ENCODE assay signal across 8 cellular contexts in the genomic region with DNA sequence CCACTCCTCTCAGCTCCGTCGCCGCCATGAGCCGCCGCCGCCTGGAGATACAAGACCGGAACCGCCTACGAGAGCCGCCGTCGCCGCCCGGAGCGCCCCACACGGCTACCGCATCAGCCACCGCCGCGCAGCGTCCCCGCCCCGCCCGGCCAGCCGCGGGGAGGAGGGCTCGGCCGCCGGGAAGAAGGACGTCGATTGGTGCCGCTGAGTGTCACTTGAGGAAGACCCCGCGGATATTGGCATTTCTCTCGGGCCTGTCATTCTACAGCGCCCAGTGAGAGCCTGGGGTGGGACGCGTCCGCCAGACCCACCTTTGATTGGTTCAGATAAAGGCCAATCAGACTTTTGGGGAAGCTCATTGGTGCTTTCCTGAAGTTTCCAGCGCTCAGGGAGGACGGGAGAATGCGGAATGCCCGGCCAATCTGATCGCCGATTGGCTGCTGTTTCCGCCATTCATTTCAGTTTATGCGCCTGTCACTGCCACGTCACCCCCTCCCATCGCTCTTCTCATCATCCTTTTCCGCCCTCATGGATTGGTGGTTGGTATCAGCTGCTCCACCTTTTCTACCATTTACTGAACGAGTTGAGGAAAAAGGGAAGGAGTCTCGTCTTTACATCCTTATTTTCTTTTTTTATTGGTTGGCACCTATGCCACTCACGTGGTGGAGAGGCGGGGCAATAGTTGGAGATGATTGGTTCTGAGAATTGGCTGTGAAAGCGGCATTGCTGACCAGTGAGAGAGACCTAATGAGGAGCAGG. TPM values are rescaled to one million over a fixed set of nuclear protein-coding genes. Genes with fewer than 3 reads are reported as not detected.
DNase-seq lines count a peak whose midpoint lies in the region; ATAC-seq and TF ChIP-seq lines count a peak whose summit lies in the region.

A gene with protein sequence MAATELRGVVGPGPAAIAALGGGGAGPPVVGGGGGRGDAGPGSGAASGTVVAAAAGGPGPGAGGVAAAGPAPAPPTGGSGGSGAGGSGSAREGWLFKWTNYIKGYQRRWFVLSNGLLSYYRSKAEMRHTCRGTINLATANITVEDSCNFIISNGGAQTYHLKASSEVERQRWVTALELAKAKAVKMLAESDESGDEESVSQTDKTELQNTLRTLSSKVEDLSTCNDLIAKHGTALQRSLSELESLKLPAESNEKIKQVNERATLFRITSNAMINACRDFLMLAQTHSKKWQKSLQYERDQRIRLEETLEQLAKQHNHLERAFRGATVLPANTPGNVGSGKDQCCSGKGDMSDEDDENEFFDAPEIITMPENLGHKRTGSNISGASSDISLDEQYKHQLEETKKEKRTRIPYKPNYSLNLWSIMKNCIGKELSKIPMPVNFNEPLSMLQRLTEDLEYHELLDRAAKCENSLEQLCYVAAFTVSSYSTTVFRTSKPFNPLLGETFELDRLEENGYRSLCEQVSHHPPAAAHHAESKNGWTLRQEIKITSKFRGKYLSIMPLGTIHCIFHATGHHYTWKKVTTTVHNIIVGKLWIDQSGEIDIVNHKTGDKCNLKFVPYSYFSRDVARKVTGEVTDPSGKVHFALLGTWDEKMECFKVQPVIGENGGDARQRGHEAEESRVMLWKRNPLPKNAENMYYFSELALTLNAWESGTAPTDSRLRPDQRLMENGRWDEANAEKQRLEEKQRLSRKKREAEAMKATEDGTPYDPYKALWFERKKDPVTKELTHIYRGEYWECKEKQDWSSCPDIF (minus strand): TSS at position 138 of the 759 bp plus-strand sequence. CDS start 110 bp downstream, at position 28.

- H3K4me3 ChIP-seq in left lung: peak within 1 kb of the TSS; percentile 73 to 87

- H3K9me3 ChIP-seq in left lung: no peaks in the 10 kb centered on the region

- H3K4me1 ChIP-seq in left lung: peaks cover 23 to 46% of the 10 kb centered on the region in 2 donors

- peak; percentile 100 for DNase-seq in CD1c-positive myeloid dendritic cell (ENCODE audit: extremely low spot score)
- peak; percentile 99 for DNase-seq in NCI-H82 (lab: John Stamatoyannopoulos, UW)
- peak; percentile 97 to 98 for DNase-seq in activated CD4-positive, alpha-beta T cell treated with anti-CD3 and anti-CD28 coated beads, Interleukin-2, amount 50 U/mL, for 48 hours
- peak; percentile 100 for DNase-seq in dermis blood vessel endothelial cell
- DNase-seq in left lung: peak; percentile 98 to 99
- peak; percentile 88 to 93 for DNase-seq in stimulated activated CD4-positive, alpha-beta T cell treated with anti-CD3 and anti-CD28 coated beads, Interleukin-2, amount 100 ng/mL, for 48 hours

- H3K36me3 ChIP-seq in left lung: no peaks in the 10 kb centered on the region

- intact Hi-C loops in left lung (cut with DNase I): no loop called here

- H3K27me3 ChIP-seq in left lung: no peaks in the 10 kb centered on the region

- TF ChIP-seq CTCF in left lung (IDR thresholded peaks at IDR 0.05): no peak

- ATAC-seq in GM19397 (IDR thresholded peaks at IDR 0.05; ENCODE audit: unreplicated experiment) (peak; percentile 88), HG03571 (IDR thresholded peaks at IDR 0.05; ENCODE audit: unreplicated experiment) (peak; percentile 87), left lung (peak; percentile 93)

- peak within 1 kb of the TSS; percentile 90 to 95 for H3K27ac ChIP-seq in left lung

RNA-seq across cellular contexts. Expression of the gene that starts here (rescaled TPM):
- total RNA-seq in dermis blood vessel endothelial cell: 41.5 and 68.4 TPM in 2 replicates
- 10 to 100 TPM; 39.4 to 40.8 TPM for total RNA-seq in left lung

Comparison
In these comparisons a context has a peak if more than half of its experiments do, and no peak if none do; other contexts are left out.
1. Peak in every context shown above with its lines: DNase-seq, ATAC-seq, H3K4me3 ChIP-seq and H3K27ac ChIP-seq.